Comparison of ENCODE assay signal across 8 cellular contexts in genomic region chr3:186849392-186849975, GRCh38. TPM values are rescaled to one million over a fixed set of nuclear protein-coding genes. Genes with fewer than 3 reads are reported as not detected.
DNase-seq lines count a peak whose midpoint lies in the region; ATAC-seq and TF ChIP-seq lines count a peak whose summit lies in the region.

No MANE protein-coding gene starts in this region.

- H3K27ac Mint-ChIP-seq in activated naive CD4-positive, alpha-beta T cell treated with anti-CD3 and anti-CD28 coated beads, Interleukin-2, amount 50 U/mL, for 72 hours = no peak overlapping the region
- H3K27ac Mint-ChIP-seq in naive thymus-derived CD8-positive, alpha-beta T cell = peak overlapping the region in 6 of 10 donors; percentile 51 to 84 (median 71)

- no peak for DNase-seq in activated naive CD4-positive, alpha-beta T cell treated with anti-CD3 and anti-CD28 coated beads, Interleukin-2, amount 50 U/mL, for 72 hours (ENCODE audit: low spot score in 2 of 2)
- DNase-seq in activated naive CD4-positive, alpha-beta T cell (lab: John Stamatoyannopoulos, UW) = no peak
- DNase-seq in NCI-H524 (lab: John Stamatoyannopoulos, UW) (peak; percentile 22 to 78), omental fat pad (ENCODE audit: low spot score) (no peak)
- peak; percentile 59 for DNase-seq in central memory CD4-positive, alpha-beta T cell
- peak in 5 of 10 donors; percentile 13 to 77 (median 60) for DNase-seq in naive thymus-derived CD8-positive, alpha-beta T cell
- DNase-seq in effector CD8-positive, alpha-beta T cell (lab: John Stamatoyannopoulos, UW) = no peak

- POLR2A ChIA-PET in naive thymus-derived CD8-positive, alpha-beta T cell (lab: Charles Lee) = interaction anchor here (0.6 to 5.5 kb wide), 10 partner anchors 13 to 315 kb away, joined by 3 to 58 read pairs (median 4); partner anchors contain the start of gene ST6GAL1

- peak in 1 of 3 donors; percentile 12 for TF ChIP-seq CTCF in omental fat pad (IDR thresholded peaks at IDR 0.05)

- H3K9me3 Mint-ChIP-seq in activated naive CD4-positive, alpha-beta T cell treated with anti-CD3 and anti-CD28 coated beads, Interleukin-2, amount 50 U/mL, for 72 hours = peaks cover 4 to 10% of the 10 kb centered on the region in 2 donors
- H3K9me3 Mint-ChIP-seq in naive thymus-derived CD8-positive, alpha-beta T cell = no peaks in the 10 kb centered on the region

- H3K27me3 Mint-ChIP-seq in naive thymus-derived CD8-positive, alpha-beta T cell = peaks cover 0 to 6% (median 5%) of the 10 kb centered on the region in 5 donors

- H3K4me3 Mint-ChIP-seq in naive thymus-derived CD8-positive, alpha-beta T cell = peak overlapping the region in 1 of 10 donors; percentile 41

- peak; percentile 85 to 89 for ATAC-seq in activated naive CD4-positive, alpha-beta T cell treated with anti-CD3 and anti-CD28 coated beads, Interleukin-2, amount 50 U/mL, for 72 hours
- peak; percentile 71 for ATAC-seq in HG02938 (IDR thresholded peaks at IDR 0.05; ENCODE audit: unreplicated experiment)
- peak; percentile 99 to 100 for ATAC-seq in naive thymus-derived CD8-positive, alpha-beta T cell
- ATAC-seq in omental fat pad (ENCODE audit: low FRiP score) = no peak

- no peaks in the 10 kb centered on the region for H3K36me3 Mint-ChIP-seq in activated naive CD4-positive, alpha-beta T cell treated with anti-CD3 and anti-CD28 coated beads, Interleukin-2, amount 50 U/mL, for 72 hours
- H3K36me3 Mint-ChIP-seq in naive thymus-derived CD8-positive, alpha-beta T cell = no peaks in the 10 kb centered on the region

- H3K4me1 Mint-ChIP-seq in naive thymus-derived CD8-positive, alpha-beta T cell = peaks cover 12 to 29% (median 19%) of the 10 kb centered on the region in 4 donors

RNA-seq across cellular contexts. Expression of gene ADIPOQ, which starts 7.0 kb away (rescaled TPM):
- total RNA-seq in activated naive CD4-positive, alpha-beta T cell treated with anti-CD3 and anti-CD28 coated beads, Interleukin-2, amount 50 U/mL, for 72 hours = not detected
- total RNA-seq in naive thymus-derived CD8-positive, alpha-beta T cell = not detected
- polyA plus RNA-seq in naive thymus-derived CD8-positive, alpha-beta T cell = not detected
- total RNA-seq in omental fat pad = 1,000 to 10,000 TPM in 3 of 4 donors, 100 to 1,000 TPM in 1; 321 to 1,997 (median 1,475) TPM

RNA-seq across cellular contexts. Expression of gene RFC4, which starts 43.2 kb away (rescaled TPM):
- 100 to 1,000 TPM; 121 to 145 TPM for total RNA-seq in activated naive CD4-positive, alpha-beta T cell treated with anti-CD3 and anti-CD28 coated beads, Interleukin-2, amount 50 U/mL, for 72 hours
- 10 to 100 TPM; 19.3 to 25.3 TPM for total RNA-seq in naive thymus-derived CD8-positive, alpha-beta T cell
- polyA plus RNA-seq in naive thymus-derived CD8-positive, alpha-beta T cell = 10 to 100 TPM; 19.2 to 22.8 (median 21.4) TPM
- 10 to 100 TPM in 2 of 4 donors, 1 to 10 TPM in 2; 6.1 to 10.7 (median 9.4) TPM for total RNA-seq in omental fat pad

Comparison
In these comparisons a context has a peak if more than half of its experiments do, and no peak if none do; other contexts are left out.
1. DNase-seq: peak in NCI-H524 (2 of 2) and central memory CD4-positive, alpha-beta T cell (single experiment); none in activated naive CD4-positive, alpha-beta T cell treated with anti-CD3 and anti-CD28 coated beads, Interleukin-2, amount 50 U/mL, for 72 hours (0 of 2), activated naive CD4-positive, alpha-beta T cell (0 of 4), effector CD8-positive, alpha-beta T cell (single experiment) and omental fat pad (single experiment).
2. H3K27ac Mint-ChIP-seq: peak in naive thymus-derived CD8-positive, alpha-beta T cell (6 of 10); none in activated naive CD4-positive, alpha-beta T cell treated with anti-CD3 and anti-CD28 coated beads, Interleukin-2, amount 50 U/mL, for 72 hours (0 of 2).
3. RNA of gene ADIPOQ, which starts 7.0 kb away (total RNA-seq): 321 to 1,997 TPM in omental fat pad; not detected in activated naive CD4-positive, alpha-beta T cell treated with anti-CD3 and anti-CD28 coated beads, Interleukin-2, amount 50 U/mL, for 72 hours and not detected in naive thymus-derived CD8-positive, alpha-beta T cell; every median in the first group is over 100 times any median in the second.
4. RNA of gene RFC4, which starts 43.2 kb away (total RNA-seq): 121 to 145 TPM in activated naive CD4-positive, alpha-beta T cell treated with anti-CD3 and anti-CD28 coated beads, Interleukin-2, amount 50 U/mL, for 72 hours; 19.3 to 25.3 TPM in naive thymus-derived CD8-positive, alpha-beta T cell and 6.1 to 10.7 TPM in omental fat pad; every median in the first group is over 4 times any median in the second.